ENCODE assay signal across 8 cellular contexts in genomic region chr15:91099616-91100560, GRCh38. TPM values are rescaled to one million over a fixed set of nuclear protein-coding genes. Genes with fewer than 3 reads are reported as not detected.
A peak's percentile ranks its signal among the peaks of the same experiment; 100 is the strongest.
DNase-seq lines count a peak whose midpoint lies in the region; ATAC-seq and TF ChIP-seq lines count a peak whose summit lies in the region.

Gene SV2B (plus strand): TSS chr15:91100257. CDS start chr15:91226264, 126,007 bp downstream.

- H2AFZ ChIP-seq in Loucy (ENCODE audit: low read length), result peak within 1 kb of the TSS; percentile 75

- H3K27me3 Mint-ChIP-seq in activated CD4-positive, alpha-beta T cell treated with anti-CD3 and anti-CD28 coated beads, Interleukin-2, amount 10 ng/mL, durations not matched to agents 24 days and 14 days, result peaks cover 81% of the 10 kb centered on the region

- no peaks in the 10 kb centered on the region for H3K36me3 Mint-ChIP-seq in activated CD4-positive, alpha-beta T cell treated with anti-CD3 and anti-CD28 coated beads, Interleukin-2, amount 10 ng/mL, durations not matched to agents 24 days and 14 days (ENCODE audit: low read depth)

- no peak for DNase-seq in AG09309 (ENCODE audit: low read depth)
- peak; percentile 85 for DNase-seq in activated CD4-positive, alpha-beta T cell treated with anti-CD3 and anti-CD28 coated beads, Interleukin-2, amount 10 ng/mL, durations not matched to agents 24 days and 14 days
- peak; percentile 20 for DNase-seq in dermis blood vessel endothelial cell
- DNase-seq in lung (ENCODE audit: low spot score), result no peak
- peak; percentile 19 to 41 for DNase-seq in stimulated activated CD8-positive, alpha-beta memory T cell treated with anti-CD3 and anti-CD28 coated beads, Interleukin-15, amount 100 ng/mL, for 4 hours (ENCODE audit: low read depth in 2 of 2)
- no peak for DNase-seq in NAMALWA (ENCODE audit: low spot score)

- peaks cover 23% of the 10 kb centered on the region for H3K4me1 Mint-ChIP-seq in activated CD4-positive, alpha-beta T cell treated with anti-CD3 and anti-CD28 coated beads, Interleukin-2, amount 10 ng/mL, durations not matched to agents 24 days and 14 days

- H3K9me3 ChIP-seq in Loucy (ENCODE audit: insufficient read depth, low read depth, low read length) (no peaks in the 10 kb centered on the region), lung (ENCODE audit: control insufficient read depth in 2 of 2, insufficient read depth in 1 of 2, low read length in 1 of 2) (no peaks in the 10 kb centered on the region)

- H3F3A ChIP-seq in Loucy (ENCODE audit: low read depth), result no peaks in the 10 kb centered on the region

- 0 to 1% methylated on average over 69 to 80 of the region's 80 CpGs for WGBS in lung, 2 donors

- TF ChIP-seq CTCF in AG09309 (IDR thresholded peaks at IDR 0.05; ENCODE audit: control insufficient read depth, insufficient read depth, low read depth, low read length, missing control alignments) (no peak), Loucy (conservative IDR thresholded peaks at IDR 0.05; ENCODE audit: low read length) (no peak), lung (IDR thresholded peaks at IDR 0.05; ENCODE audit: control extremely low read depth, extremely low read depth) (no peak)

- intact Hi-C loops in activated CD4-positive, alpha-beta T cell treated with anti-CD3 and anti-CD28 coated beads, Interleukin-2, amount 10 ng/mL, durations not matched to agents 24 days and 14 days (cut with micrococcal nuclease), result no loop called here

- no peaks in the 10 kb centered on the region for H3K79me2 ChIP-seq in Loucy (ENCODE audit: insufficient read depth, low read length)

- no peaks in the 10 kb centered on the region for H3K9me2 ChIP-seq in Loucy (replicated peaks; ENCODE audit: low read depth, low read length)

- H3K4me1 ChIP-seq in Loucy (ENCODE audit: insufficient read depth, low read length, poor library complexity, severe bottlenecking) (no peaks in the 10 kb centered on the region), lung (ENCODE audit: control insufficient read depth in 2 of 2, insufficient read depth in 2 of 2, low read length in 2 of 2) (peaks cover 0 to 11% of the 10 kb centered on the region in 2 donors)

- ATAC-seq in GM19395 (IDR thresholded peaks at IDR 0.05; ENCODE audit: unreplicated experiment), result peak; percentile 54
- peak; percentile 31 for ATAC-seq in lung (ENCODE audit: insufficient read depth, low FRiP score)

- H3K4me3 Mint-ChIP-seq in activated CD4-positive, alpha-beta T cell treated with anti-CD3 and anti-CD28 coated beads, Interleukin-2, amount 10 ng/mL, durations not matched to agents 24 days and 14 days, result peak within 1 kb of the TSS; percentile 85

- H4K20me1 ChIP-seq in Loucy (ENCODE audit: insufficient read depth, low read length, poor library complexity, severe bottlenecking), result no peaks in the 10 kb centered on the region

- H3K4me2 ChIP-seq in Loucy (ENCODE audit: low read depth, low read length, poor library complexity, severe bottlenecking), result peak within 1 kb of the TSS; percentile 76

- H3K9me3 Mint-ChIP-seq in activated CD4-positive, alpha-beta T cell treated with anti-CD3 and anti-CD28 coated beads, Interleukin-2, amount 10 ng/mL, durations not matched to agents 24 days and 14 days, result no peaks in the 10 kb centered on the region

- H3K9ac ChIP-seq in Loucy (ENCODE audit: low read depth, low read length, poor library complexity, severe bottlenecking), result no peak within 1 kb of the TSS

- H3K4me3 ChIP-seq in AG09309 (ENCODE audit: control insufficient read depth, low read depth, low read length), result peak within 1 kb of the TSS; percentile 27
- peak within 1 kb of the TSS; percentile 67 for H3K4me3 ChIP-seq in Loucy (ENCODE audit: low read length, poor library complexity, severe bottlenecking)
- peak within 1 kb of the TSS; percentile 16 for H3K4me3 ChIP-seq in lung

- H3K36me3 ChIP-seq in Loucy (ENCODE audit: insufficient read depth, low read length), result no peaks in the 10 kb centered on the region
- H3K36me3 ChIP-seq in lung (ENCODE audit: control insufficient read depth in 2 of 2, insufficient read depth in 2 of 2, low read length in 2 of 2), result no peaks in the 10 kb centered on the region

- no peak within 1 kb of the TSS for H3K27ac ChIP-seq in lung (ENCODE audit: low read depth in 1 of 2, low read length in 1 of 2)

- H3K27me3 ChIP-seq in Loucy (ENCODE audit: insufficient read depth, low read length, poor library complexity, severe bottlenecking) (peaks cover 50% of the 10 kb centered on the region), lung (ENCODE audit: control insufficient read depth, insufficient read depth) (peaks cover 3% of the 10 kb centered on the region)

- H3K27ac Mint-ChIP-seq in activated CD4-positive, alpha-beta T cell treated with anti-CD3 and anti-CD28 coated beads, Interleukin-2, amount 10 ng/mL, durations not matched to agents 24 days and 14 days, result peak within 1 kb of the TSS; percentile 25

RNA-seq across cellular contexts. Expression of gene SV2B, which starts in this region (rescaled TPM):
- 0.05 and 0.07 TPM in 2 replicates for total RNA-seq in activated CD4-positive, alpha-beta T cell treated with anti-CD3 and anti-CD28 coated beads, Interleukin-2, amount 10 ng/mL, durations not matched to agents 24 days and 14 days
- 0.56 and 2.6 TPM in 2 replicates for total RNA-seq in dermis blood vessel endothelial cell
- total RNA-seq in lung, result 1 to 10 TPM; 1.6 to 2.8 TPM
- polyA plus RNA-seq in lung, result under 1 TPM; 0.12 to 0.24 TPM

Comparison
In these comparisons a context has a peak if more than half of its experiments do, and no peak if none do; other contexts are left out.
1. Peak in DNase-seq in activated CD4-positive, alpha-beta T cell treated with anti-CD3 and anti-CD28 coated beads, Interleukin-2, amount 10 ng/mL, durations not matched to agents 24 days and 14 days; RNA of the gene not detected or under 1 TPM.
2. DNase-seq: peak in dermis blood vessel endothelial cell (single experiment) and stimulated activated CD8-positive, alpha-beta memory T cell treated with anti-CD3 and anti-CD28 coated beads, Interleukin-15, amount 100 ng/mL, for 4 hours (2 of 2); none in AG09309 (single experiment), lung (single experiment) and NAMALWA (single experiment).
3. H3K4me3 ChIP-seq: peak in every context shown above with its lines; median percentile 67 in Loucy; 27 in AG09309; 16 in lung.